11 cellular contexts compared by ENCODE assay signal in genomic region chr17:40558300-40558584, GRCh38. TPM values are rescaled to one million over a fixed set of nuclear protein-coding genes. Genes with fewer than 3 reads are reported as not detected.
A peak's percentile ranks its signal among the peaks of the same experiment; 100 is the strongest.
DNase-seq lines count a peak whose midpoint lies in the region; ATAC-seq and TF ChIP-seq lines count a peak whose summit lies in the region.
"Had no signal": no experiment of that assay in that cellular context is flagged by ENCODE, and none has a peak within 500 bp of the region (broad histone marks: within the 10 kb centered on the region; RNA-seq: fewer than 3 reads in every experiment).

No MANE protein-coding gene starts in this region.

- intact Hi-C loops in testis (cut with DNase I; ENCODE audit: low total_unique reads): loop anchor here (5.0 kb wide), 1 partner anchor 116 kb away; the partner anchor contains the start of gene IGFBP4

- H3K4me1 ChIP-seq in testis (peaks cover 58% of the 10 kb centered on the region), SJCRH30 (peaks cover 28% of the 10 kb centered on the region)

- H3K36me3 Mint-ChIP-seq in activated CD8-positive, alpha-beta memory T cell treated with anti-CD3 and anti-CD28 coated beads, Interleukin-2, amount 10 ng/mL, durations not matched to agents 7 days and 5 days: peaks cover 57% of the 10 kb centered on the region
- H3K36me3 Mint-ChIP-seq in mesothelial cell of epicardium: no peaks in the 10 kb centered on the region

- H3K4me3 ChIP-seq in testis (no peak overlapping the region), SJCRH30 (no peak overlapping the region)

- DNase-seq in activated CD8-positive, alpha-beta memory T cell treated with anti-CD3 and anti-CD28 coated beads, Interleukin-2, amount 10 ng/mL, durations not matched to agents 7 days and 5 days: no peak
- DNase-seq in activated CD8-positive, alpha-beta memory T cell treated with anti-CD3 and anti-CD28 coated beads, Interleukin-2, amount 50 U/mL, for 4 hours: no peak
- DNase-seq in activated T-cell treated with anti-CD3 and anti-CD28 coated beads, Interleukin-2, amount 50 U/mL, for 48 hours: peak; percentile 18
- peak in 1 of 2 experiments; percentile 7 for DNase-seq in mesothelial cell of epicardium (ENCODE audit: low spot score in 2 of 2, unreplicated experiment in 2 of 2)
- DNase-seq in testis: no peak
- no peak for DNase-seq in SJCRH30
- no peak for DNase-seq in superior temporal gyrus (ENCODE audit: extremely low spot score)
- no peak for DNase-seq in germinal center (ENCODE audit: low spot score)
- DNase-seq: activated CD4-positive, CD25-positive, alpha-beta regulatory T cell had no signal

- H3K4me3 Mint-ChIP-seq in activated CD8-positive, alpha-beta memory T cell treated with anti-CD3 and anti-CD28 coated beads, Interleukin-2, amount 10 ng/mL, durations not matched to agents 7 days and 5 days: peak overlapping the region; percentile 20
- H3K4me3 Mint-ChIP-seq in mesothelial cell of epicardium: no peak overlapping the region

- CTCF ChIA-PET in activated CD8-positive, alpha-beta memory T cell treated with anti-CD3 and anti-CD28 coated beads, Interleukin-2, amount 10 ng/mL, durations not matched to agents 7 days and 5 days (lab: Charles Lee): interaction anchor here (1.0 to 14.0 kb wide), 7 partner anchors 19 to 254 kb away, joined by 3 to 447 read pairs (median 34); partner anchors contain the start of gene TOP2A

- no peaks in the 10 kb centered on the region for H3K9me3 Mint-ChIP-seq in activated CD8-positive, alpha-beta memory T cell treated with anti-CD3 and anti-CD28 coated beads, Interleukin-2, amount 10 ng/mL, durations not matched to agents 7 days and 5 days (ENCODE audit: low read depth)
- no peaks in the 10 kb centered on the region for H3K9me3 Mint-ChIP-seq in mesothelial cell of epicardium

- ATAC-seq in activated CD8-positive, alpha-beta memory T cell treated with anti-CD3 and anti-CD28 coated beads, Interleukin-2, amount 10 ng/mL, durations not matched to agents 7 days and 5 days: no peak

- no peak for TF ChIP-seq CTCF in mesothelial cell of epicardium (IDR thresholded peaks at IDR 0.05; ENCODE audit: unreplicated experiment)
- TF ChIP-seq CTCF in testis (IDR thresholded peaks at IDR 0.05): no peak

- H3K4me1 Mint-ChIP-seq in activated CD8-positive, alpha-beta memory T cell treated with anti-CD3 and anti-CD28 coated beads, Interleukin-2, amount 10 ng/mL, durations not matched to agents 7 days and 5 days: peaks cover 90% of the 10 kb centered on the region
- peaks cover 37% of the 10 kb centered on the region for H3K4me1 Mint-ChIP-seq in mesothelial cell of epicardium

- H3K36me3 ChIP-seq in testis (ENCODE audit: low read depth, missing control alignments) (no peaks in the 10 kb centered on the region), SJCRH30 (no peaks in the 10 kb centered on the region)

- no peak for TF ChIP-seq POLR2A in testis (IDR thresholded peaks at IDR 0.05)

- H3K9me3 ChIP-seq in testis (no peaks in the 10 kb centered on the region), SJCRH30 (replicated peaks) (no peaks in the 10 kb centered on the region)

- no peak overlapping the region for H3K27ac Mint-ChIP-seq in activated CD8-positive, alpha-beta memory T cell treated with anti-CD3 and anti-CD28 coated beads, Interleukin-2, amount 10 ng/mL, durations not matched to agents 7 days and 5 days
- peak overlapping the region; percentile 68 for H3K27ac Mint-ChIP-seq in mesothelial cell of epicardium

- H3K27ac ChIP-seq in testis: peak overlapping the region; percentile 25 to 71
- no peak overlapping the region for H3K27ac ChIP-seq in SJCRH30

- H3K27me3 Mint-ChIP-seq in activated CD8-positive, alpha-beta memory T cell treated with anti-CD3 and anti-CD28 coated beads, Interleukin-2, amount 10 ng/mL, durations not matched to agents 7 days and 5 days: peaks cover 5% of the 10 kb centered on the region
- peaks cover 17% of the 10 kb centered on the region for H3K27me3 Mint-ChIP-seq in mesothelial cell of epicardium (ENCODE audit: low read depth)

- WGBS in testis, 2 donors: 72 to 81% methylated on average over 7 of the region's 7 CpGs

- H3K27me3 ChIP-seq in testis (no peaks in the 10 kb centered on the region), SJCRH30 (no peaks in the 10 kb centered on the region)

RNA-seq across cellular contexts. Expression of gene CCR7, which starts 7.0 kb away (rescaled TPM):
- 10 to 100 TPM; 43.5 to 83.9 TPM for total RNA-seq in activated CD8-positive, alpha-beta memory T cell treated with anti-CD3 and anti-CD28 coated beads, Interleukin-2, amount 10 ng/mL, durations not matched to agents 7 days and 5 days
- total RNA-seq in mesothelial cell of epicardium (0.09 TPM in 1 of 3 replicates, not detected in the others), testis (1 to 10 TPM in 1 of 2 donors, under 1 TPM in 1; 0.87 to 1.3 TPM)
- polyA plus RNA-seq in testis (ENCODE audit: insufficient read depth, low read depth, low replicate concordance): 1.5 TPM
- total RNA-seq in SJCRH30 (2014; rRNA removed; shearing (Covaris generic)): 0.05 TPM in 1 of 2 replicates, not detected in the other
- total RNA-seq: G401, RPMI7951 had no signal

RNA-seq across cellular contexts. Expression of gene TNS4, which starts 56.8 kb away (rescaled TPM):
- total RNA-seq in activated CD8-positive, alpha-beta memory T cell treated with anti-CD3 and anti-CD28 coated beads, Interleukin-2, amount 10 ng/mL, durations not matched to agents 7 days and 5 days: 1 to 10 TPM; 4.2 to 5.8 TPM
- total RNA-seq in mesothelial cell of epicardium (0.07 TPM in 1 of 3 replicates, not detected in the others), testis (under 1 TPM; 0.12 to 0.16 TPM)
- polyA plus RNA-seq in testis (ENCODE audit: insufficient read depth, low read depth, low replicate concordance): 0.09 TPM
- total RNA-seq in SJCRH30 (2014; rRNA removed; shearing (Covaris generic)): not detected in 2 replicates
- total RNA-seq: G401, RPMI7951 had no signal

Comparison
In these comparisons a context has a peak if more than half of its experiments do, and no peak if none do; other contexts are left out.
1. DNase-seq: peak in activated T-cell treated with anti-CD3 and anti-CD28 coated beads, Interleukin-2, amount 50 U/mL, for 48 hours (2 of 2); none in activated CD8-positive, alpha-beta memory T cell treated with anti-CD3 and anti-CD28 coated beads, Interleukin-2, amount 10 ng/mL, durations not matched to agents 7 days and 5 days (single experiment), activated CD8-positive, alpha-beta memory T cell treated with anti-CD3 and anti-CD28 coated beads, Interleukin-2, amount 50 U/mL, for 4 hours (single experiment), testis (single experiment), SJCRH30 (0 of 2), superior temporal gyrus (single experiment) and germinal center (single experiment).
2. RNA of gene CCR7, which starts 7.0 kb away (total RNA-seq): 43.5 to 83.9 TPM in activated CD8-positive, alpha-beta memory T cell treated with anti-CD3 and anti-CD28 coated beads, Interleukin-2, amount 10 ng/mL, durations not matched to agents 7 days and 5 days; 0.87 to 1.3 TPM in testis, 0.09 TPM in mesothelial cell of epicardium and 0.05 TPM in SJCRH30; every median in the first group is over 10 times any median in the second.